8 cellular contexts compared by ENCODE assay signal in genomic region chr3:150603888-150604319, GRCh38. TPM values are rescaled to one million over a fixed set of nuclear protein-coding genes. Genes with fewer than 3 reads are reported as not detected.
DNase-seq lines count a peak whose midpoint lies in the region; ATAC-seq and TF ChIP-seq lines count a peak whose summit lies in the region.

No MANE protein-coding gene starts in this region.

- H3K27ac Mint-ChIP-seq in osteocyte (ENCODE audit: unreplicated experiment) = peak overlapping the region; percentile 99

- H3K4me3 ChIP-seq in cardiac muscle cell = peak overlapping the region; percentile 84
- peak overlapping the region; percentile 77 to 86 (median 84) for H3K4me3 ChIP-seq in esophagus squamous epithelium

- H3K36me3 ChIP-seq in cardiac muscle cell = no peaks in the 10 kb centered on the region
- H3K36me3 ChIP-seq in esophagus squamous epithelium = no peaks in the 10 kb centered on the region

- TF ChIP-seq CTCF in cardiac muscle cell (IDR thresholded peaks at IDR 0.05; ENCODE audit: low read depth, low read length) = no peak
- TF ChIP-seq CTCF in esophagus squamous epithelium (IDR thresholded peaks at IDR 0.05) = no peak
- TF ChIP-seq CTCF in osteocyte (IDR thresholded peaks at IDR 0.05) = no peak

- 0% methylated on average over 12 to 15 of the region's 16 CpGs for WGBS in esophagus squamous epithelium, 2 donors

- ATAC-seq in left ventricle myocardium superior = no peak
- no peak for ATAC-seq in HG03378 (IDR thresholded peaks at IDR 0.05; ENCODE audit: unreplicated experiment)

- H3K27me3 ChIP-seq in cardiac muscle cell (no peaks in the 10 kb centered on the region), esophagus squamous epithelium (no peaks in the 10 kb centered on the region)

- H3K9me3 ChIP-seq in cardiac muscle cell (ENCODE audit: low read depth) (no peaks in the 10 kb centered on the region), esophagus squamous epithelium (no peaks in the 10 kb centered on the region)

- peaks cover 61% of the 10 kb centered on the region for H3K4me1 Mint-ChIP-seq in osteocyte (ENCODE audit: unreplicated experiment)

- H3K4me1 ChIP-seq in cardiac muscle cell (ENCODE audit: low read depth) (peaks cover 31% of the 10 kb centered on the region), esophagus squamous epithelium (peaks cover 5 to 87% (median 23%) of the 10 kb centered on the region in 3 donors)

- H3K36me3 Mint-ChIP-seq in osteocyte (ENCODE audit: unreplicated experiment) = peaks cover 24% of the 10 kb centered on the region

- intact Hi-C loops in left ventricle myocardium superior (cut with micrococcal nuclease) (no loop called here), esophagus squamous epithelium (cut with DNase I) (no loop called here)

- H3K27ac ChIP-seq in cardiac muscle cell (peak overlapping the region; percentile 94), esophagus squamous epithelium (peak overlapping the region; percentile 92 to 99 (median 96))

- no peak for TF ChIP-seq POLR2A in esophagus squamous epithelium (IDR thresholded peaks at IDR 0.05)

- in situ Hi-C loops in SK-MEL-5 (cut with HindIII; ENCODE audit: low pct_unique_long_range_greater_than_20kb, low sequenced_read_pairs) = no loop called here

- H3K9me3 Mint-ChIP-seq in osteocyte (ENCODE audit: unreplicated experiment) = no peaks in the 10 kb centered on the region

- no peaks in the 10 kb centered on the region for H3K27me3 Mint-ChIP-seq in osteocyte (ENCODE audit: unreplicated experiment)

- peak overlapping the region; percentile 94 for H3K4me3 Mint-ChIP-seq in osteocyte (ENCODE audit: unreplicated experiment)

- DNase-seq in cardiac muscle cell (ENCODE audit: low read depth in 1 of 2, low spot score in 1 of 2) (peak in 1 of 2 donors; percentile 17), left ventricle myocardium superior (no peak), SK-MEL-5 (ENCODE audit: low read depth, low spot score) (peak; percentile 20), esophagus squamous epithelium (lab: John Stamatoyannopoulos, UW) (no peak), osteocyte (ENCODE audit: extremely low spot score, unreplicated experiment) (no peak), NCI-H2227 treated with DMSO at 0.1 percent for 48 hours (lab: John Stamatoyannopoulos, UW) (no peak)
- no peak for DNase-seq in effector CD4-positive, alpha-beta T cell

RNA-seq across cellular contexts. Expression of gene SELENOT, which starts 0.8 kb away (rescaled TPM):
- total RNA-seq in cardiac muscle cell (69.3 and 74.7 TPM in 2 replicates), left ventricle myocardium superior (63.3 TPM), esophagus squamous epithelium (100 to 1,000 TPM in 3 of 4 donors, 10 to 100 TPM in 1; 32.0 to 105 (median 102) TPM), osteocyte (67.9 and 76.1 TPM in 2 replicates)
- polyA plus RNA-seq in cardiac muscle cell = 197 and 199 TPM in 2 replicates
- total RNA-seq in SK-MEL-5 (2014; rRNA removed; shearing (Covaris generic)) = 176 and 191 TPM in 2 replicates
- polyA plus RNA-seq in SK-MEL-5 (2015; cell fraction: cytosol; rRNA removed) = 154 and 162 TPM in 2 replicates
- 20.6 and 44.9 TPM in 2 replicates for polyA plus RNA-seq in SK-MEL-5 (2015; cell fraction: nucleus; rRNA removed)

RNA-seq across cellular contexts. Expression of gene EIF2A, which starts 57.3 kb away (rescaled TPM):
- total RNA-seq in cardiac muscle cell = 49.5 and 59.5 TPM in 2 replicates
- 40.5 and 48.6 TPM in 2 replicates for polyA plus RNA-seq in cardiac muscle cell
- total RNA-seq in left ventricle myocardium superior = 80.2 TPM
- total RNA-seq in SK-MEL-5 (2014; rRNA removed; shearing (Covaris generic)) = 174 and 200 TPM in 2 replicates
- 104 and 144 TPM in 2 replicates for polyA plus RNA-seq in SK-MEL-5 (2015; cell fraction: cytosol; rRNA removed)
- polyA plus RNA-seq in SK-MEL-5 (2015; cell fraction: nucleus; rRNA removed) = 211 and 261 TPM in 2 replicates
- 100 to 1,000 TPM in 3 of 4 donors, 10 to 100 TPM in 1; 67.7 to 233 (median 136) TPM for total RNA-seq in esophagus squamous epithelium
- total RNA-seq in osteocyte = 66.5 and 67.7 TPM in 2 replicates

RNA-seq across cellular contexts. Expression of gene SERP1, which starts 57.6 kb away (rescaled TPM):
- 208 and 252 TPM in 2 replicates for total RNA-seq in cardiac muscle cell
- 73.4 and 76.0 TPM in 2 replicates for polyA plus RNA-seq in cardiac muscle cell
- 23.0 TPM for total RNA-seq in left ventricle myocardium superior
- total RNA-seq in SK-MEL-5 (2014; rRNA removed; shearing (Covaris generic)) = 72.6 and 89.6 TPM in 2 replicates
- polyA plus RNA-seq in SK-MEL-5 (2015; cell fraction: cytosol; rRNA removed) = 145 and 160 TPM in 2 replicates
- polyA plus RNA-seq in SK-MEL-5 (2015; cell fraction: nucleus; rRNA removed) = 34.8 and 35.7 TPM in 2 replicates
- total RNA-seq in esophagus squamous epithelium = 100 to 1,000 TPM; 137 to 273 (median 206) TPM
- 81.3 and 82.1 TPM in 2 replicates for total RNA-seq in osteocyte
